ENCODE assay signal across 8 cellular contexts in the genomic region with DNA sequence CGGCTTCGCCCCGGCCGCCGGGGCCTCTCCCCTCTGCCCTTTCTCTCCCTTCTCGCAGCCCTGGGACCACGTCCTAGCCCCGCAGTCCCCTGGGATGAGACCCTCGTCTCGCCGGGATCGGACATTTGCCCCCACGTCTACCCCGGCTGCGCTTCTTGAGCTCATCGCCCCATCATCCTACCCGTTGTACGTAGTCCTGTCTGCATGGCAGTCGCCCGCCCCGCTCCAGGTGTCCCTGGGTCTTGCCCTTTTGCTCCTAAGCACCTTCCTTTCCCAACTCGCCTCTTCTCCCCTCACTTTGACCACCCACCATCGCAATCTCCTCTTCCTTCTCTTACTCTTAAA. TPM values are rescaled to one million over a fixed set of nuclear protein-coding genes. Genes with fewer than 3 reads are reported as not detected.
DNase-seq lines count a peak whose midpoint lies in the region; ATAC-seq and TF ChIP-seq lines count a peak whose summit lies in the region.

No MANE protein-coding gene starts in this region.

- CTCF ChIA-PET in activated CD8-positive, alpha-beta T cell treated with anti-CD3 and anti-CD28 coated beads for 36 hours (lab: Charles Lee) = interaction anchor here (2.0 kb wide), 1 partner anchor 224 kb away, joined by 5 read pairs; a partner anchor contains a TSS

- TF ChIP-seq CTCF in C4-2B (conservative IDR thresholded peaks at IDR 0.05) (no peak), prostate gland (IDR thresholded peaks at IDR 0.05) (no peak)
- no peak for TF ChIP-seq CTCF in activated CD8-positive, alpha-beta T cell treated with anti-CD3 and anti-CD28 coated beads for 36 hours (IDR thresholded peaks at IDR 0.05)

- no peaks in the 10 kb centered on the region for H3K36me3 ChIP-seq in prostate gland

- no peaks in the 10 kb centered on the region for H3K9me3 ChIP-seq in prostate gland

- H3K27me3 ChIP-seq in prostate gland (replicated peaks; ENCODE audit: insufficient read depth) = no peaks in the 10 kb centered on the region

- peaks cover 11% of the 10 kb centered on the region for H3K27me3 Mint-ChIP-seq in activated CD8-positive, alpha-beta T cell treated with anti-CD3 and anti-CD28 coated beads for 36 hours

- WGBS in prostate gland = 3% methylated on average over 23 of the region's 23 CpGs

- ATAC-seq in HG02678 (IDR thresholded peaks at IDR 0.05; ENCODE audit: unreplicated experiment) = peak; percentile 7
- no peak for ATAC-seq in activated CD8-positive, alpha-beta T cell treated with anti-CD3 and anti-CD28 coated beads for 36 hours

- H3K27ac Mint-ChIP-seq in activated CD8-positive, alpha-beta T cell treated with anti-CD3 and anti-CD28 coated beads for 36 hours = peak overlapping the region; percentile 66

- H3K27ac ChIP-seq in C4-2B (peak overlapping the region; percentile 66), prostate gland (peak overlapping the region; percentile 64 to 79)

- no peaks in the 10 kb centered on the region for H3K9me3 Mint-ChIP-seq in activated CD8-positive, alpha-beta T cell treated with anti-CD3 and anti-CD28 coated beads for 36 hours

- intact Hi-C loops in activated CD8-positive, alpha-beta T cell treated with anti-CD3 and anti-CD28 coated beads for 36 hours (cut with micrococcal nuclease) = no loop called here
- intact Hi-C loops in prostate gland (cut with DNase I) = loop anchor here (2.0 to 10.0 kb wide), 3 partner anchors 57 to 287 kb away; no protein-coding TSS in a partner anchor

- no peak for TF ChIP-seq POLR2A in prostate gland (IDR thresholded peaks at IDR 0.05)

- peak; percentile 11 for DNase-seq in activated CD8-positive, alpha-beta T cell treated with anti-CD3 and anti-CD28 coated beads for 36 hours
- DNase-seq in germinal center (ENCODE audit: low spot score) (peak; percentile 11), prostate gland (ENCODE audit: low spot score) (no peak), foreskin melanocyte (no peak), iPS-NIHi7 (ENCODE audit: extremely low spot score) (no peak), SIG-M5 (lab: John Stamatoyannopoulos, UW) (no peak)

- no peaks in the 10 kb centered on the region for H3K36me3 Mint-ChIP-seq in activated CD8-positive, alpha-beta T cell treated with anti-CD3 and anti-CD28 coated beads for 36 hours (ENCODE audit: low read depth)

- H3K4me1 ChIP-seq in prostate gland (replicated peaks) = no peaks in the 10 kb centered on the region

- POLR2A ChIA-PET in activated CD8-positive, alpha-beta T cell treated with anti-CD3 and anti-CD28 coated beads for 36 hours (lab: Charles Lee) = no interaction called here

- peak overlapping the region; percentile 67 to 98 for H3K4me3 ChIP-seq in prostate gland

- H3K4me1 Mint-ChIP-seq in activated CD8-positive, alpha-beta T cell treated with anti-CD3 and anti-CD28 coated beads for 36 hours (ENCODE audit: low read depth) = peaks cover 34% of the 10 kb centered on the region

- H3K4me3 Mint-ChIP-seq in activated CD8-positive, alpha-beta T cell treated with anti-CD3 and anti-CD28 coated beads for 36 hours = peak overlapping the region; percentile 86

RNA-seq across cellular contexts. Expression of a gene that starts 0.6 kb away (rescaled TPM):
- 1 to 10 TPM; 2.4 TPM for total RNA-seq in activated CD8-positive, alpha-beta T cell treated with anti-CD3 and anti-CD28 coated beads for 36 hours
- total RNA-seq in prostate gland = 10 to 100 TPM in 1 of 2 donors, 1 to 10 TPM in 1; 9.9 to 21.4 TPM

Comparison
In these comparisons a context has a peak if more than half of its experiments do, and no peak if none do; other contexts are left out.
1. DNase-seq: peak in activated CD8-positive, alpha-beta T cell treated with anti-CD3 and anti-CD28 coated beads for 36 hours (single experiment) and germinal center (single experiment); none in prostate gland (single experiment), foreskin melanocyte (single experiment), iPS-NIHi7 (single experiment) and SIG-M5 (single experiment).